Comparison of ENCODE assay signal across 17 cellular contexts in genomic region chr3:150256336-150256735, GRCh38.
DNase-seq lines count a peak whose midpoint lies in the region; ATAC-seq and TF ChIP-seq lines count a peak whose summit lies in the region.
"Had no signal": no experiment of that assay in that cellular context is flagged by ENCODE, and none has a peak within 500 bp of the region (broad histone marks: within the 10 kb centered on the region; RNA-seq: fewer than 3 reads in every experiment).

No MANE protein-coding gene starts in this region.

- H3K4me1 ChIP-seq in right atrium auricular region = peaks cover 0 to 24% of the 10 kb centered on the region in 2 donors
- H3K4me1 ChIP-seq in heart right ventricle = peaks cover 0 to 50% (median 10%) of the 10 kb centered on the region in 9 donors
- H3K4me1 ChIP-seq in thyroid gland = peaks cover 39 to 49% of the 10 kb centered on the region in 2 donors
- H3K4me1 ChIP-seq in OCI-LY7 (ENCODE audit: insufficient read depth, low read length, poor library complexity, severe bottlenecking) = no peaks in the 10 kb centered on the region

- TF ChIP-seq POLR2A in thyroid gland (IDR thresholded peaks at IDR 0.05) = no peak

- H3K4me3 Mint-ChIP-seq in nephron progenitor cell (peak overlapping the region; percentile 54), MCF 10A (ENCODE audit: unreplicated experiment) (no peak overlapping the region)

- H3K27ac Mint-ChIP-seq in nephron progenitor cell = peak overlapping the region; percentile 89
- no peak overlapping the region for H3K27ac Mint-ChIP-seq in MCF 10A (ENCODE audit: low read depth, unreplicated experiment)

- no peak for ATAC-seq in heart right ventricle
- ATAC-seq: Panc1 had no signal

- CTCF ChIA-PET in MCF 10A (lab: Yijun Ruan, JAX) (interaction anchor here (10.6 kb wide), 1 partner anchor 17 kb away, joined by 85 read pairs; no protein-coding TSS in a partner anchor), OCI-LY7 (lab: Charles Lee; ENCODE audit: unreplicated experiment) (no interaction called here)

- no peaks in the 10 kb centered on the region for H3K9me3 ChIP-seq in right atrium auricular region
- no peaks in the 10 kb centered on the region for H3K9me3 ChIP-seq in heart right ventricle
- H3K9me3 ChIP-seq in thyroid gland = no peaks in the 10 kb centered on the region
- no peaks in the 10 kb centered on the region for H3K9me3 ChIP-seq in OCI-LY7 (ENCODE audit: low read length)
- H3K9me3 ChIP-seq: BLaER1 treated with 17β-estradiol and CSF1 and Interleukin-3, amounts not matched to agents 10 nM and 100 nM; MG63 had no signal

- no peaks in the 10 kb centered on the region for H4K20me1 ChIP-seq in OCI-LY7 (ENCODE audit: insufficient read depth, low read length)
- H4K20me1 ChIP-seq: BLaER1 treated with 17β-estradiol and CSF1 and Interleukin-3, amounts not matched to agents 10 nM and 100 nM had no signal

- no peaks in the 10 kb centered on the region for H3K79me2 ChIP-seq in OCI-LY7 (ENCODE audit: insufficient read depth, low read depth, low read length)

- DNase-seq in right atrium auricular region (ENCODE audit: low spot score) = no peak
- DNase-seq in heart right ventricle = no peak
- peak; percentile 58 for DNase-seq in fibroblast of the aortic adventitia (ENCODE audit: low read depth)
- no peak for DNase-seq in nephron progenitor cell
- DNase-seq in thyroid gland = no peak
- DNase-seq in stimulated activated CD4-positive, alpha-beta T cell treated with anti-CD3 and anti-CD28 coated beads, Interleukin-1b, Interleukin-23, amount 100 ng/mL, for 48 hours = no peak
- no peak for DNase-seq in MCF 10A (ENCODE audit: unreplicated experiment)
- DNase-seq in OCI-LY7 (ENCODE audit: low spot score) = no peak
- DNase-seq: 8988T, DMS 273 treated with DMSO at 0.1 percent for 48 hours, KG1, MG63, NCI-H1092 treated with DMSO at 0.1 percent for 48 hours, NCI-H1694, NCI-H774 had no signal

- H3K36me3 ChIP-seq in right atrium auricular region (no peaks in the 10 kb centered on the region), heart right ventricle (no peaks in the 10 kb centered on the region), thyroid gland (no peaks in the 10 kb centered on the region), OCI-LY7 (ENCODE audit: insufficient read depth, low read length) (no peaks in the 10 kb centered on the region)
- H3K36me3 ChIP-seq: BLaER1 treated with 17β-estradiol and CSF1 and Interleukin-3, amounts not matched to agents 10 nM and 100 nM; MG63 had no signal

- H3K27me3 ChIP-seq in right atrium auricular region (no peaks in the 10 kb centered on the region), heart right ventricle (no peaks in the 10 kb centered on the region), thyroid gland (no peaks in the 10 kb centered on the region)
- H3K27me3 ChIP-seq: BLaER1 treated with 17β-estradiol and CSF1 and Interleukin-3, amounts not matched to agents 10 nM and 100 nM; MG63 had no signal

- no TSS peak for BruUV-seq in MCF 10A (replicated peaks; lab: Mats Ljungman, UMichigan)
- no TSS peak for BruUV-seq in OCI-LY7 (replicated peaks; lab: Mats Ljungman, UMichigan)

- no peaks in the 10 kb centered on the region for H3K9me2 ChIP-seq in OCI-LY7 (ENCODE audit: insufficient read depth, low read length)

- intact Hi-C loops in heart right ventricle (cut with DNase I) = no loop called here
- intact Hi-C loops in thyroid gland (cut with DNase I) = no loop called here
- intact Hi-C loops in MCF 10A (cut with micrococcal nuclease) = no loop called here
- intact Hi-C loops in OCI-LY7 (cut with micrococcal nuclease; ENCODE audit: unreplicated experiment) = no loop called here

- TF ChIP-seq CTCF in right atrium auricular region (IDR thresholded peaks at IDR 0.05) (no peak), heart right ventricle (IDR thresholded peaks at IDR 0.05) (no peak), fibroblast of the aortic adventitia (IDR thresholded peaks at IDR 0.05; ENCODE audit: insufficient read depth, low read length) (no peak), nephron progenitor cell (IDR thresholded peaks at IDR 0.05) (no peak), thyroid gland (IDR thresholded peaks at IDR 0.05) (no peak), MCF 10A (IDR thresholded peaks at IDR 0.05; ENCODE audit: unreplicated experiment) (no peak), OCI-LY7 (conservative IDR thresholded peaks at IDR 0.05; ENCODE audit: low read length) (no peak)

- H3K27ac ChIP-seq in right atrium auricular region (peak overlapping the region; percentile 71 to 89), heart right ventricle (peak overlapping the region in 3 of 10 donors; percentile 80 to 90 (median 88)), thyroid gland (peak overlapping the region in 2 of 3 donors; percentile 82 to 91), OCI-LY7 (ENCODE audit: low read depth, low read length, poor library complexity, severe bottlenecking) (no peak overlapping the region)
- H3K27ac ChIP-seq: BLaER1 treated with 17β-estradiol and CSF1 and Interleukin-3, amounts not matched to agents 10 nM and 100 nM had no signal

- no peak overlapping the region for H3K4me3 ChIP-seq in right atrium auricular region
- no peak overlapping the region for H3K4me3 ChIP-seq in heart right ventricle
- no peak overlapping the region for H3K4me3 ChIP-seq in fibroblast of the aortic adventitia (ENCODE audit: low read depth, low read length)
- H3K4me3 ChIP-seq in thyroid gland (replicated peaks in 1 of 3) = no peak overlapping the region
- H3K4me3 ChIP-seq in OCI-LY7 (ENCODE audit: low read depth, low read length, poor library complexity, severe bottlenecking) = no peak overlapping the region
- H3K4me3 ChIP-seq: BLaER1 treated with 17β-estradiol and CSF1 and Interleukin-3, amounts not matched to agents 10 nM and 100 nM; MG63 had no signal

- peaks cover 4% of the 10 kb centered on the region for H3K27me3 Mint-ChIP-seq in nephron progenitor cell (ENCODE audit: low read depth, poor library complexity)
- H3K27me3 Mint-ChIP-seq in MCF 10A (ENCODE audit: insufficient read depth, unreplicated experiment) = no peaks in the 10 kb centered on the region

- no peak overlapping the region for H3K4me2 ChIP-seq in OCI-LY7 (ENCODE audit: low read length)
- H3K4me2 ChIP-seq: BLaER1 treated with 17β-estradiol and CSF1 and Interleukin-3, amounts not matched to agents 10 nM and 100 nM had no signal

- POLR2A ChIA-PET in MCF 10A (lab: Yijun Ruan, JAX) (interaction anchor here (0.6 kb wide), 1 partner anchor 236 kb away, joined by 3 read pairs; no protein-coding TSS in a partner anchor), OCI-LY7 (lab: Charles Lee) (interaction anchor here (0.6 to 1.3 kb wide), 2 partner anchors 25 to 218 kb away, joined by 4 to 5 read pairs; no protein-coding TSS in a partner anchor)

- WGBS in heart right ventricle, 2 donors = 73 to 78% methylated on average over 2 of the region's 2 CpGs
- WGBS in thyroid gland, 2 donors = 67 to 70% methylated on average over 2 of the region's 2 CpGs

- H3K4me1 Mint-ChIP-seq in nephron progenitor cell (peaks cover 69% of the 10 kb centered on the region), MCF 10A (ENCODE audit: insufficient read depth, unreplicated experiment) (peaks cover 12% of the 10 kb centered on the region)

- H3K36me3 Mint-ChIP-seq in nephron progenitor cell (ENCODE audit: low read depth) = peaks cover 6% of the 10 kb centered on the region
- H3K36me3 Mint-ChIP-seq in MCF 10A (ENCODE audit: insufficient read depth, unreplicated experiment) = no peaks in the 10 kb centered on the region

- H3K9me3 Mint-ChIP-seq in nephron progenitor cell = peaks cover 21% of the 10 kb centered on the region
- H3K9me3 Mint-ChIP-seq in MCF 10A (ENCODE audit: unreplicated experiment) = no peaks in the 10 kb centered on the region

- no peak overlapping the region for H2AFZ ChIP-seq in OCI-LY7 (ENCODE audit: low read length)
